16 cellular contexts compared by ENCODE assay signal in genomic region chr4:148254818-148255366, GRCh38.
A peak's percentile ranks its signal among the peaks of the same experiment; 100 is the strongest.
DNase-seq lines count a peak whose midpoint lies in the region; ATAC-seq and TF ChIP-seq lines count a peak whose summit lies in the region.
"Had no signal": no experiment of that assay in that cellular context is flagged by ENCODE, and none has a peak within 500 bp of the region (broad histone marks: within the 10 kb centered on the region; RNA-seq: fewer than 3 reads in every experiment).

No MANE protein-coding gene starts in this region.

- H3K4me1 ChIP-seq in tibial artery (no peaks in the 10 kb centered on the region), left lung (no peaks in the 10 kb centered on the region)
- H3K4me1 ChIP-seq: BE2C had no signal

- H3K9me3 ChIP-seq in T-helper 17 cell (ENCODE audit: control insufficient read depth, low read length, poor library complexity, severe bottlenecking): no peaks in the 10 kb centered on the region
- H3K9me3 ChIP-seq in tibial artery: no peaks in the 10 kb centered on the region
- no peaks in the 10 kb centered on the region for H3K9me3 ChIP-seq in left lung
- H3K9me3 ChIP-seq: BE2C had no signal

- no peaks in the 10 kb centered on the region for H3K36me3 ChIP-seq in tibial artery
- no peaks in the 10 kb centered on the region for H3K36me3 ChIP-seq in left lung
- H3K36me3 ChIP-seq: BE2C had no signal

- peak; percentile 59 for ATAC-seq in activated naive CD8-positive, alpha-beta T cell treated with anti-CD3 and anti-CD28 coated beads, Interleukin-2, amount 50 U/mL, for 24 hours
- no peak for ATAC-seq in T-helper 17 cell
- no peak for ATAC-seq in left lung
- ATAC-seq: GM23338 had no signal

- no peak for DNase-seq in activated naive CD8-positive, alpha-beta T cell treated with anti-CD3 and anti-CD28 coated beads, Interleukin-2, amount 50 U/mL, for 24 hours
- no peak for DNase-seq in activated naive CD8-positive, alpha-beta T cell treated with anti-CD3 and anti-CD28 coated beads for 36 hours
- no peak for DNase-seq in T-helper 17 cell
- DNase-seq in glomerular visceral epithelial cell (ENCODE audit: extremely low spot score): peak; percentile 55
- DNase-seq in renal cortical epithelial cell (ENCODE audit: low read depth): peak; percentile 66
- no peak for DNase-seq in tibial artery
- no peak for DNase-seq in left lung
- no peak for DNase-seq in A172 (ENCODE audit: low spot score)
- DNase-seq: 8988T; BE2C; CD4-positive, alpha-beta memory T cell; DMS79 treated with DMSO at 0.1 percent for 48 hours; EL; H7 had no signal

- H3K27me3 Mint-ChIP-seq in activated naive CD8-positive, alpha-beta T cell treated with anti-CD3 and anti-CD28 coated beads, Interleukin-2, amount 50 U/mL, for 24 hours: no peaks in the 10 kb centered on the region
- H3K27me3 Mint-ChIP-seq in activated naive CD8-positive, alpha-beta T cell treated with anti-CD3 and anti-CD28 coated beads for 36 hours: no peaks in the 10 kb centered on the region
- H3K27me3 Mint-ChIP-seq in T-helper 17 cell: no peaks in the 10 kb centered on the region
- H3K27me3 Mint-ChIP-seq: CD4-positive, alpha-beta memory T cell had no signal

- peaks cover 22% of the 10 kb centered on the region for H3K4me1 Mint-ChIP-seq in activated naive CD8-positive, alpha-beta T cell treated with anti-CD3 and anti-CD28 coated beads, Interleukin-2, amount 50 U/mL, for 24 hours
- peaks cover 25% of the 10 kb centered on the region for H3K4me1 Mint-ChIP-seq in activated naive CD8-positive, alpha-beta T cell treated with anti-CD3 and anti-CD28 coated beads for 36 hours
- H3K4me1 Mint-ChIP-seq in T-helper 17 cell: peaks cover 26% of the 10 kb centered on the region
- H3K4me1 Mint-ChIP-seq: GM23338 had no signal

- no peak for TF ChIP-seq CTCF in tibial artery (IDR thresholded peaks at IDR 0.05)
- no peak for TF ChIP-seq CTCF in left lung (IDR thresholded peaks at IDR 0.05)

- intact Hi-C loops in tibial artery (cut with DNase I; ENCODE audit: low total_unique reads) (no loop called here), left lung (cut with DNase I) (no loop called here)

- H3K36me3 Mint-ChIP-seq in activated naive CD8-positive, alpha-beta T cell treated with anti-CD3 and anti-CD28 coated beads, Interleukin-2, amount 50 U/mL, for 24 hours (ENCODE audit: low read depth): peaks cover 2% of the 10 kb centered on the region
- H3K36me3 Mint-ChIP-seq in activated naive CD8-positive, alpha-beta T cell treated with anti-CD3 and anti-CD28 coated beads for 36 hours: peaks cover 14% of the 10 kb centered on the region
- no peaks in the 10 kb centered on the region for H3K36me3 Mint-ChIP-seq in T-helper 17 cell (ENCODE audit: low read depth)

- H3K27me3 ChIP-seq in tibial artery (no peaks in the 10 kb centered on the region), left lung (no peaks in the 10 kb centered on the region)
- H3K27me3 ChIP-seq: BE2C had no signal

- H3K9me3 Mint-ChIP-seq in activated naive CD8-positive, alpha-beta T cell treated with anti-CD3 and anti-CD28 coated beads, Interleukin-2, amount 50 U/mL, for 24 hours: peaks cover 4% of the 10 kb centered on the region
- peaks cover 1% of the 10 kb centered on the region for H3K9me3 Mint-ChIP-seq in activated naive CD8-positive, alpha-beta T cell treated with anti-CD3 and anti-CD28 coated beads for 36 hours
- H3K9me3 Mint-ChIP-seq: CD4-positive, alpha-beta memory T cell; GM23338 had no signal

- H3K27ac Mint-ChIP-seq in activated naive CD8-positive, alpha-beta T cell treated with anti-CD3 and anti-CD28 coated beads, Interleukin-2, amount 50 U/mL, for 24 hours: no peak overlapping the region
- H3K27ac Mint-ChIP-seq in activated naive CD8-positive, alpha-beta T cell treated with anti-CD3 and anti-CD28 coated beads for 36 hours: no peak overlapping the region
- peak overlapping the region; percentile 21 for H3K27ac Mint-ChIP-seq in T-helper 17 cell
- H3K27ac Mint-ChIP-seq: GM23338 had no signal

- no peak overlapping the region for H3K4me3 Mint-ChIP-seq in activated naive CD8-positive, alpha-beta T cell treated with anti-CD3 and anti-CD28 coated beads, Interleukin-2, amount 50 U/mL, for 24 hours
- H3K4me3 Mint-ChIP-seq in activated naive CD8-positive, alpha-beta T cell treated with anti-CD3 and anti-CD28 coated beads for 36 hours: no peak overlapping the region
- H3K4me3 Mint-ChIP-seq in T-helper 17 cell: no peak overlapping the region
- H3K4me3 Mint-ChIP-seq: CD4-positive, alpha-beta memory T cell; GM23338 had no signal

- H3K27ac ChIP-seq in tibial artery: no peak overlapping the region
- H3K27ac ChIP-seq in left lung: no peak overlapping the region
- H3K27ac ChIP-seq: C4-2B had no signal

- no peak overlapping the region for H3K4me3 ChIP-seq in tibial artery
- H3K4me3 ChIP-seq in left lung: no peak overlapping the region
- H3K4me3 ChIP-seq: GM23338 had no signal

Comparison
In these comparisons a context has a peak if more than half of its experiments do, and no peak if none do; other contexts are left out.
1. DNase-seq: peak in glomerular visceral epithelial cell (single experiment) and renal cortical epithelial cell (single experiment); none in activated naive CD8-positive, alpha-beta T cell treated with anti-CD3 and anti-CD28 coated beads, Interleukin-2, amount 50 U/mL, for 24 hours (single experiment), activated naive CD8-positive, alpha-beta T cell treated with anti-CD3 and anti-CD28 coated beads for 36 hours (single experiment), T-helper 17 cell (0 of 3), tibial artery (0 of 2), left lung (0 of 2) and A172 (single experiment).